Comparison of ENCODE assay signal across 8 cellular contexts in the genomic region with DNA sequence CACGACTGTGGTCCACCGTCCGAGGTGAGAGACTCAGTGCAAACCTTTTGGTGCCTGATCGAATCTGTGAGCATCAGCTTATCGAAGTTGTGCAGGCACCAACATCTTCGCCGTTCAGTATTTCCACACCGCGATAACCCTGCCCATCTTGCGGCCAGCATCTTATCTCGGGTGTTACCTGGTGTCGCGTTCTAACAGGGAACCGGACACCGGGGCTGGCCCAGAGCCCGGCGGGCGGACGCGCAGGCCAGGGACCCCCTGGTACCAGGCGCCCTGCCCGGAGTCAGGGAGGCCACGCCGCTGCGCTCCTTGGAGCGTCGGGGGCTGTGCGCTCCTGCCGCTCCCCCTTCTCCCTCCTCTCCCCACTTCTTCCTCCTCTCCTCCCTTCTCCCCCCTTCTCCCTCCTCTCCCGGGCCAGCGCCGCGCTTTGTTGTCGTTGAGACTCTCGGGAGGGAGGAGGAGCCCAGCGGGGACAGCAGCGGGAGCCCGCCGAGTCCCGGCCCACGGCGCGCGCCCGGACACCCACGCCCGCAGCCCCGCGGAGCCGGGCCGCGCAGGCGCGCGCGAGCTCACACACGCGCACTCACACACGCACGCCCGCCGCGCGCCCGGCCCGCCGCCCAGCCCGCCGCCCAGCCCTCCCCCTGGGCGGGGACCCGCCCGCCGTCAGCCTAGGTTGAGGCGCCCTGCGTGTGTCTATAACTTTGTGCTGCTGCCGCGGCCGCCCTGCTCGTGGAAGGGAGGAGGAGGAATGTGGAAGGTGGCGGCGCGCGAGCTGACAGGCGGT. TPM values are rescaled to one million over a fixed set of nuclear protein-coding genes. Genes with fewer than 3 reads are reported as not detected.
DNase-seq lines count a peak whose midpoint lies in the region; ATAC-seq and TF ChIP-seq lines count a peak whose summit lies in the region.

No MANE protein-coding gene starts in this region.

- H3K4me2 ChIP-seq in IMR-90 (ENCODE audit: low read depth, low read length), result peak overlapping the region; percentile 83

- TF ChIP-seq CTCF in CD8-positive, alpha-beta T cell (IDR thresholded peaks at IDR 0.05), result no peak
- no peak for TF ChIP-seq CTCF in IMR-90 (conservative IDR thresholded peaks at IDR 0.05; ENCODE audit: low read depth, low read length)

- POLR2A ChIA-PET in CD8-positive, alpha-beta T cell (lab: Charles Lee), result interaction anchor here (0.8 to 3.7 kb wide), 13 partner anchors 13 to 882 kb away, joined by 3 to 38 read pairs (median 5); a partner anchor contains a TSS
- POLR2A ChIA-PET in IMR-90 (lab: Charles Lee; ENCODE audit: unreplicated experiment), result no interaction called here

- H4K20me1 ChIP-seq in IMR-90 (ENCODE audit: insufficient read depth, low read length), result peaks cover 18% of the 10 kb centered on the region

- peak overlapping the region; percentile 2; the same call in 1 of the 2 replicates for H2BK20ac ChIP-seq in IMR-90 (ENCODE audit: low read depth, low read length)

- BruUV-seq in IMR-90 (replicated peaks; lab: Mats Ljungman, UMichigan), result no TSS peak

- peak overlapping the region; percentile 99 for H3K27ac Mint-ChIP-seq in CD8-positive, alpha-beta T cell

- H3K18ac ChIP-seq in IMR-90 (ENCODE audit: low read depth, low read length), result peak overlapping the region; percentile 68

- no peaks in the 10 kb centered on the region for H3K36me3 ChIP-seq in CD8-positive, alpha-beta T cell (ENCODE audit: insufficient read depth, low read length)
- peaks cover 5% of the 10 kb centered on the region; the same call in 1 of the 2 replicates for H3K36me3 ChIP-seq in IMR-90 (ENCODE audit: control insufficient read depth, insufficient read depth, low read length)
- H3K36me3 ChIP-seq in muscle layer of duodenum (ENCODE audit: control insufficient read depth in 1 of 2, insufficient read depth in 2 of 2, low read length in 2 of 2), result peaks cover 0 to 9% of the 10 kb centered on the region in 2 donors

- H2BK15ac ChIP-seq in IMR-90 (ENCODE audit: low read depth, low read length), result peak overlapping the region; percentile 79; the same call in 1 of the 3 replicates

- peak overlapping the region; percentile 76 for H4K91ac ChIP-seq in IMR-90 (ENCODE audit: insufficient read depth, low read depth, low read length)

- CTCF ChIA-PET in CD8-positive, alpha-beta T cell (lab: Charles Lee), result interaction anchor here (0.8 to 3.6 kb wide), 8 partner anchors 17 to 514 kb away, joined by 3 to 22 read pairs (median 4); no protein-coding TSS in a partner anchor
- CTCF ChIA-PET in IMR-90 (lab: Yijun Ruan, JAX), result no interaction called here

- peak overlapping the region; percentile 94 for H3K9ac ChIP-seq in IMR-90 (ENCODE audit: low read depth, low read length)

- H3K4ac ChIP-seq in IMR-90 (ENCODE audit: low read depth, low read length), result peak overlapping the region; percentile 72

- dilution Hi-C loops in IMR-90 (cut with HindIII; ENCODE audit: low sequenced_read_pairs, unreplicated experiment), result no loop called here

- H3K56ac ChIP-seq in IMR-90 (ENCODE audit: extremely low read depth, insufficient read depth, low read length), result peak overlapping the region; percentile 84; the same call in 1 of the 2 replicates

- peak overlapping the region; percentile 59 for H2BK120ac ChIP-seq in IMR-90 (ENCODE audit: low read depth, low read length)

- H3K9me3 Mint-ChIP-seq in CD8-positive, alpha-beta T cell, result no peaks in the 10 kb centered on the region

- peak overlapping the region; percentile 64 to 79; a peak in 3 of 4 replicates for H4K8ac ChIP-seq in IMR-90 (ENCODE audit: low read depth in 2 of 2, low read length in 2 of 2)

- no peaks in the 10 kb centered on the region for H3K27me3 ChIP-seq in CD8-positive, alpha-beta T cell (ENCODE audit: insufficient read depth, low read length)
- H3K27me3 ChIP-seq in IMR-90 (ENCODE audit: control insufficient read depth, insufficient read depth, low read length) (no peaks in the 10 kb centered on the region), muscle layer of duodenum (ENCODE audit: low read depth, low read length) (no peaks in the 10 kb centered on the region)

- peak overlapping the region; percentile 58 for H4K5ac ChIP-seq in IMR-90 (ENCODE audit: low read depth, low read length)

- peak overlapping the region; percentile 93 for H2AK9ac ChIP-seq in IMR-90 (replicated peaks; ENCODE audit: low read depth, low read length, poor library complexity)

- H3K4me1 ChIP-seq in CD8-positive, alpha-beta T cell (ENCODE audit: insufficient read depth, low read length), result peaks cover 21% of the 10 kb centered on the region
- peaks cover 12% of the 10 kb centered on the region for H3K4me1 ChIP-seq in IMR-90 (ENCODE audit: control insufficient read depth, insufficient read depth, low read length)
- peaks cover 10 to 29% of the 10 kb centered on the region in 2 donors for H3K4me1 ChIP-seq in muscle layer of duodenum (ENCODE audit: control insufficient read depth in 1 of 2, insufficient read depth in 2 of 2, low read length in 2 of 2)

- H3K4me1 Mint-ChIP-seq in CD8-positive, alpha-beta T cell (ENCODE audit: low read depth), result peaks cover 30% of the 10 kb centered on the region

- peak overlapping the region; percentile 92 for H2AFZ ChIP-seq in IMR-90 (replicated peaks; ENCODE audit: low read length, poor library complexity)

- peak overlapping the region; percentile 77 for H3K14ac ChIP-seq in IMR-90 (replicated peaks; ENCODE audit: low read depth, low read length)

- WGBS in IMR-90 (ENCODE audit: extremely low coverage in 2 of 2, insufficient read length in 1 of 2), 2 experiments, result 1% methylated on average over 16 of the region's 84 CpGs; no CpG with 5 or more reads in 1 of the 2 experiments

- peaks cover 9% of the 10 kb centered on the region for H3K9me1 ChIP-seq in IMR-90 (ENCODE audit: insufficient read depth, low read length)

- peak; percentile 66 for TF ChIP-seq POLR2A in IMR-90 (IDR thresholded peaks at IDR 0.05; ENCODE audit: low read depth, low read length)

- TF ChIP-seq RAD21 in IMR-90 (IDR thresholded peaks at IDR 0.05; ENCODE audit: low read length), result no peak

- peak overlapping the region; percentile 68 for H3K23ac ChIP-seq in IMR-90 (ENCODE audit: low read depth, low read length)

- peaks cover 0 to 24% of the 10 kb centered on the region in 2 experiments; a peak in 2 of 4 replicates for H3K79me1 ChIP-seq in IMR-90 (ENCODE audit: low read depth in 1 of 2, low read length in 2 of 2)

- peak; percentile 55 for ATAC-seq in CD8-positive, alpha-beta T cell
- peak; percentile 16 for ATAC-seq in GM19468 (IDR thresholded peaks at IDR 0.05; ENCODE audit: extremely low read depth, unreplicated experiment)
- peak; percentile 36 for ATAC-seq in IMR-90 (ENCODE audit: low read depth)
- ATAC-seq in esophagus mucosa, result peak; percentile 73

- intact Hi-C loops in CD8-positive, alpha-beta T cell (cut with DNase I, micrococcal nuclease), result loop anchor here (1.0 to 10.0 kb wide), 11 partner anchors 223 to 1626 kb away; a partner anchor contains a TSS
- intact Hi-C loops in IMR-90 (cut with micrococcal nuclease), result loop anchor here (5.0 kb wide), 3 partner anchors 333 to 823 kb away; a partner anchor contains a TSS

- in situ Hi-C loops in IMR-90 (cut with MboI; ENCODE audit: low sequenced_read_pairs), result no loop called here

- peaks cover 16% of the 10 kb centered on the region for H3K36me3 Mint-ChIP-seq in CD8-positive, alpha-beta T cell

- peak overlapping the region; percentile 90 for H2BK5ac ChIP-seq in IMR-90 (ENCODE audit: low read depth, low read length, poor library complexity, severe bottlenecking)

- DNase-seq in CD8-positive, alpha-beta T cell, result peak; percentile 78 to 93 (median 85)
- DNase-seq in IMR-90, result peak; percentile 84
- peak; percentile 82 to 86 for DNase-seq in activated T-cell treated with anti-CD3 and anti-CD28 coated beads, Interleukin-2, amount 50 U/mL, for 48 hours
- peak; percentile 44 for DNase-seq in stimulated activated CD8-positive, alpha-beta memory T cell treated with anti-CD3 and anti-CD28 coated beads, Interleukin-7, amount 100 ng/mL, for 24 hours (ENCODE audit: low read depth)

- peak overlapping the region; percentile 94 for H3K4me3 ChIP-seq in CD8-positive, alpha-beta T cell (ENCODE audit: low read depth, low read length)
- peak overlapping the region; percentile 78 for H3K4me3 ChIP-seq in IMR-90 (ENCODE audit: insufficient read depth, low read depth, low read length)
- peak overlapping the region; percentile 94 to 97 for H3K4me3 ChIP-seq in muscle layer of duodenum (ENCODE audit: low read depth in 1 of 2, low read length in 2 of 2)

- peaks cover 2% of the 10 kb centered on the region for H3K27me3 Mint-ChIP-seq in CD8-positive, alpha-beta T cell (ENCODE audit: low read depth)

- peak overlapping the region; percentile 44 for H2AK5ac ChIP-seq in IMR-90 (ENCODE audit: low read depth, low read length)

- peak overlapping the region; percentile 97 for H3K4me3 Mint-ChIP-seq in CD8-positive, alpha-beta T cell

- peak overlapping the region; percentile 87 for H3K27ac ChIP-seq in CD8-positive, alpha-beta T cell (ENCODE audit: low read depth, low read length)
- H3K27ac ChIP-seq in IMR-90 (ENCODE audit: insufficient read depth, low read length) (peak overlapping the region; percentile 88), muscle layer of duodenum (ENCODE audit: low read length) (peak overlapping the region; percentile 99)

- no peaks in the 10 kb centered on the region for H3K9me3 ChIP-seq in CD8-positive, alpha-beta T cell (ENCODE audit: low read length)
- no peaks in the 10 kb centered on the region for H3K9me3 ChIP-seq in IMR-90 (ENCODE audit: control insufficient read depth, insufficient read depth, low read length)
- H3K9me3 ChIP-seq in muscle layer of duodenum (ENCODE audit: control insufficient read depth in 1 of 2, low read length in 2 of 2), result no peaks in the 10 kb centered on the region

TF ChIP-seq in IMR-90, 13 proteins besides CTCF, POLR2A, EP300 and RAD21 (continues in another document):
- TF ChIP-seq MAZ (IDR thresholded peaks at IDR 0.05; ENCODE audit: borderline replicate concordance, low read depth, low read length), result peak; percentile 88; the same call in 1 of the 2 replicates

RNA-seq across cellular contexts. Expression of a gene that starts 1.4 kb away (rescaled TPM):
- total RNA-seq in CD8-positive, alpha-beta T cell, result 10 to 100 TPM; 26.3 to 26.5 TPM
- total RNA-seq in IMR-90 (2012; rRNA removed) (35.3 and 38.7 TPM in 2 replicates), esophagus mucosa (29.3 TPM)
- 17.5 and 19.1 TPM in 2 replicates for polyA plus RNA-seq in IMR-90 (2012; rRNA removed)
- polyA plus RNA-seq in IMR-90 (2012; cell fraction: cytosol; rRNA removed), result 12.9 and 22.4 TPM in 2 replicates
- polyA plus RNA-seq in IMR-90 (2012; cell fraction: nucleus; rRNA removed; ENCODE audit: low replicate concordance), result 13.2 and 15.6 TPM in 2 replicates
- 10.4 TPM for polyA plus RNA-seq in PFSK-1 (2012; ENCODE audit: insufficient read length, low read depth)

Comparison
In these comparisons a context has a peak if more than half of its experiments do, and no peak if none do; other contexts are left out.
1. Peak in every context shown above with its lines: DNase-seq, ATAC-seq, H3K4me3 ChIP-seq and H3K27ac ChIP-seq.
2. ATAC-seq: peak in every context shown above with its lines; median percentile 73 in esophagus mucosa; 55 in CD8-positive, alpha-beta T cell; 36 in IMR-90; 16 in GM19468.